17 cellular contexts compared by ENCODE assay signal in genomic region chr14:34362625-34363251, GRCh38.
"Had no signal": no experiment of that assay in that cellular context is flagged by ENCODE, and none has a peak within 500 bp of the region (broad histone marks: within the 10 kb centered on the region; RNA-seq: fewer than 3 reads in every experiment).

No MANE protein-coding gene starts in this region.

- H3K27me3 ChIP-seq: ascending aorta, cardiac muscle cell, neural progenitor cell, pancreas, thyroid gland had no signal

- H3K27ac Mint-ChIP-seq: activated CD4-positive, alpha-beta memory T cell treated with anti-CD3 and anti-CD28 coated beads, Interleukin-2, amount 10 ng/mL, durations not matched to agents 7 days and 5 days; activated naive CD8-positive, alpha-beta T cell treated with anti-CD3 and anti-CD28 coated beads, Interleukin-2, amount 10 ng/mL, durations not matched to agents 7 days and 5 days; activated T-cell treated with anti-CD3 and anti-CD28 coated beads, Interleukin-2, amount 50 U/mL, for 72 hours; neural progenitor cell had no signal

- H3K4me3 ChIP-seq: ascending aorta, cardiac muscle cell, lower lobe of right lung, neural progenitor cell, pancreas, thyroid gland had no signal

- H3K36me3 ChIP-seq: ascending aorta, cardiac muscle cell, lower lobe of right lung, neural progenitor cell, pancreas, thyroid gland had no signal

- H3K9me3 ChIP-seq: ascending aorta, lower lobe of right lung, pancreas, thyroid gland had no signal

- H3K36me3 Mint-ChIP-seq: activated naive CD8-positive, alpha-beta T cell treated with anti-CD3 and anti-CD28 coated beads, Interleukin-2, amount 10 ng/mL, durations not matched to agents 7 days and 5 days; neural progenitor cell had no signal

- DNase-seq: activated CD4-positive, alpha-beta memory T cell treated with anti-CD3 and anti-CD28 coated beads, Interleukin-2, amount 10 ng/mL, durations not matched to agents 7 days and 5 days; activated CD4-positive, alpha-beta T cell treated with anti-CD3 and anti-CD28 coated beads for 1 hour; activated gamma-delta T cell treated with Interleukin-2 at 50 U/mL for 16 hours; activated naive CD8-positive, alpha-beta T cell treated with anti-CD3 and anti-CD28 coated beads, Interleukin-2, amount 10 ng/mL, durations not matched to agents 7 days and 5 days; activated T-cell treated with anti-CD3 and anti-CD28 coated beads, Interleukin-2, amount 50 U/mL, for 72 hours; hippocampal formation; kidney glomerular epithelial cell; lower lobe of right lung; midbrain; pancreas; retina; small intestine; T-helper 9 cell; thyroid gland had no signal

- H3K4me1 ChIP-seq: ascending aorta had no signal

- H3K9me3 Mint-ChIP-seq: activated CD4-positive, alpha-beta memory T cell treated with anti-CD3 and anti-CD28 coated beads, Interleukin-2, amount 10 ng/mL, durations not matched to agents 7 days and 5 days; activated naive CD8-positive, alpha-beta T cell treated with anti-CD3 and anti-CD28 coated beads, Interleukin-2, amount 10 ng/mL, durations not matched to agents 7 days and 5 days; activated T-cell treated with anti-CD3 and anti-CD28 coated beads, Interleukin-2, amount 50 U/mL, for 72 hours; neural progenitor cell had no signal

- H3K27ac ChIP-seq: ascending aorta, cardiac muscle cell, lower lobe of right lung, neural progenitor cell, pancreas, thyroid gland had no signal

- ATAC-seq: activated T-cell treated with anti-CD3 and anti-CD28 coated beads, Interleukin-2, amount 50 U/mL, for 72 hours; pancreas had no signal

- H3K4me1 Mint-ChIP-seq: activated CD4-positive, alpha-beta memory T cell treated with anti-CD3 and anti-CD28 coated beads, Interleukin-2, amount 10 ng/mL, durations not matched to agents 7 days and 5 days had no signal

- H3K4me3 Mint-ChIP-seq: activated CD4-positive, alpha-beta memory T cell treated with anti-CD3 and anti-CD28 coated beads, Interleukin-2, amount 10 ng/mL, durations not matched to agents 7 days and 5 days; activated naive CD8-positive, alpha-beta T cell treated with anti-CD3 and anti-CD28 coated beads, Interleukin-2, amount 10 ng/mL, durations not matched to agents 7 days and 5 days; activated T-cell treated with anti-CD3 and anti-CD28 coated beads, Interleukin-2, amount 50 U/mL, for 72 hours; neural progenitor cell had no signal
